ENCODE assay signal across 31 cellular contexts in the genomic region with DNA sequence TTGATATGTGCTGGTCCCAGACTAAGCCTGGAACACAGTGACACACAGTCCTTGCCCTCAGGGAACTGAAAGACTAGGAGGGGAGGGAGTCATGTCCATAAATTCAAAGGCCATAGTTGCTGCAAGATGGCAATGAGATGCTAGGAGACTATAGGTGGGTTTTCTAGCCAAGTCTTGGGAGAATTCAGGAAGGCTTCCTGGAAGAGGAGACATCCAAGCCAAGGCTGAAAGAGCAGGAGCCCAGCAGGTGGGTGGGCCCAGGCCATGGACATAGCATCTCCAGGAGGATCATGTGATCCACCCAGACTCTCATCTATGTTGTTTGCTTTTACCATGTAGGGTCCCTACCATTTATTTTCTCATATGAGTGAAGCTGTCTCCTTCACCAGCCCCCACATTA.
DNase-seq lines count a peak whose midpoint lies in the region; ATAC-seq, FAIRE-seq and TF ChIP-seq lines count a peak whose summit lies in the region.
"Had no signal": no experiment of that assay in that cellular context is flagged by ENCODE, and none has a peak within 500 bp of the region (broad histone marks: within the 10 kb centered on the region; RNA-seq: fewer than 3 reads in every experiment).

No MANE protein-coding gene starts in this region.

- DNase-seq in K562 (ENCODE audit: extremely low read depth in 1 of 4, low spot score in 3 of 4) (no peak), esophagus muscularis mucosa (ENCODE audit: extremely low spot score) (peak; percentile 79), suprapubic skin (ENCODE audit: low spot score in 2 of 2) (no peak), NCI-H524 treated with DMSO at 0.1 percent for 48 hours (lab: John Stamatoyannopoulos, UW) (no peak)
- DNase-seq: 8988T; ACHN; AML-193; BE2C; C1 segment of cervical spinal cord; Caco-2; Calu3; CD4-positive, alpha-beta memory T cell; CD4-positive, alpha-beta T cell; CD4-positive, CD25-positive, alpha-beta regulatory T cell; CD8-positive, alpha-beta memory T cell; CD8-positive, alpha-beta T cell; COR-L47; DMS 273 treated with DMSO at 0.1 percent for 48 hours; DMS153; DMS53; DMS79; DMS79 treated with DMSO at 0.1 percent for 48 hours; DND-41; EL had no signal

- in situ Hi-C loops in K562 (cut with MboI) = no loop called here

- TF ChIP-seq CTCF in K562 (IDR thresholded peaks at IDR 0.05 in 2 of 3, conservative IDR thresholded peaks at IDR 0.05 in 1 of 3; ENCODE audit: insufficient read depth in 2 of 3, low read depth in 1 of 3, low read length in 3 of 3) = no peak
- no peak for TF ChIP-seq CTCF in esophagus muscularis mucosa (IDR thresholded peaks at IDR 0.05)
- no peak for TF ChIP-seq CTCF in suprapubic skin (IDR thresholded peaks at IDR 0.05)

- POLR2A ChIA-PET in K562 (lab: Yijun Ruan, JAX) = interaction anchor here (0.6 to 0.7 kb wide), 2 partner anchors 31 to 121 kb away, joined by 3 to 4 read pairs; no protein-coding TSS in a partner anchor

- no peak overlapping the region for H3K9ac ChIP-seq in K562 (ENCODE audit: insufficient read depth in 1 of 2, low read depth in 2 of 2, low read length in 2 of 2)
- H3K9ac ChIP-seq: BLaER1; BLaER1 treated with 17β-estradiol and CSF1 and Interleukin-3, amounts not matched to agents 10 nM and 100 nM had no signal

- H3K27ac ChIP-seq in K562 (ENCODE audit: extremely low read depth, low read depth, low read length) (no peak overlapping the region), esophagus muscularis mucosa (replicated peaks in 1 of 4) (no peak overlapping the region), suprapubic skin (no peak overlapping the region)
- H3K27ac ChIP-seq: 22Rv1; A549; BLaER1; BLaER1 treated with 17β-estradiol and CSF1 and Interleukin-3, amounts not matched to agents 10 nM and 100 nM; C4-2B had no signal

- no peak for TF ChIP-seq EP300 in K562 (IDR thresholded peaks at IDR 0.05; ENCODE audit: low read length)
- no peak for TF ChIP-seq EP300 in esophagus muscularis mucosa (IDR thresholded peaks at IDR 0.05)
- TF ChIP-seq EP300 in suprapubic skin (IDR thresholded peaks at IDR 0.05) = no peak

- H3K4me2 ChIP-seq in K562 (ENCODE audit: insufficient read depth, low read length) = no peak overlapping the region
- H3K4me2 ChIP-seq: A549; BLaER1; BLaER1 treated with 17β-estradiol and CSF1 and Interleukin-3, amounts not matched to agents 10 nM and 100 nM had no signal

- no TSS peak for BruUV-seq in K562 (replicated peaks; lab: Mats Ljungman, UMichigan)

- TF ChIP-seq RAD21 in K562 (CRISPR knock-in tag; conservative IDR thresholded peaks at IDR 0.05 in 1 of 2, IDR thresholded peaks at IDR 0.05 in 1 of 2) = no peak

- H3K79me2 ChIP-seq in K562 (ENCODE audit: control insufficient read depth, insufficient read depth, low read length) = no peaks in the 10 kb centered on the region

- intact Hi-C loops in K562 (cut with micrococcal nuclease) = no loop called here
- intact Hi-C loops in esophagus muscularis mucosa (cut with DNase I) = no loop called here

- H3K9me3 ChIP-seq in K562 (replicated peaks; ENCODE audit: control insufficient read depth, insufficient read depth, low read depth, low read length) (no peaks in the 10 kb centered on the region), esophagus muscularis mucosa (no peaks in the 10 kb centered on the region), suprapubic skin (peaks cover 3% of the 10 kb centered on the region)
- H3K9me3 ChIP-seq: A549; BE2C; BLaER1; BLaER1 treated with 17β-estradiol and CSF1 and Interleukin-3, amounts not matched to agents 10 nM and 100 nM; Caco-2 had no signal

- FAIRE-seq in K562 (lab: Jason Lieb, UNC) = no peak
- FAIRE-seq: A204.1, A549, D721Med had no signal

- H3K4me1 ChIP-seq in K562 (replicated peaks in 1 of 2; ENCODE audit: control insufficient read depth in 2 of 2, insufficient read depth in 2 of 2, low read length in 2 of 2) (no peaks in the 10 kb centered on the region), esophagus muscularis mucosa (peaks cover 0 to 10% (median 7%) of the 10 kb centered on the region in 4 donors), suprapubic skin (no peaks in the 10 kb centered on the region)
- H3K4me1 ChIP-seq: A549; BLaER1; BLaER1 treated with 17β-estradiol and CSF1 and Interleukin-3, amounts not matched to agents 10 nM and 100 nM; Caco-2 had no signal

- H3K9me1 ChIP-seq in K562 (ENCODE audit: control insufficient read depth, insufficient read depth, low read length) = no peaks in the 10 kb centered on the region

- H3K4me3 ChIP-seq in K562 = no peak overlapping the region
- no peak overlapping the region for H3K4me3 ChIP-seq in esophagus muscularis mucosa
- H3K4me3 ChIP-seq in suprapubic skin = no peak overlapping the region
- H3K4me3 ChIP-seq: A549; BLaER1; BLaER1 treated with 17β-estradiol and CSF1 and Interleukin-3, amounts not matched to agents 10 nM and 100 nM had no signal

- H2AFZ ChIP-seq in K562 (ENCODE audit: low read depth, low read length) = no peak overlapping the region

- TF ChIP-seq POLR2A in K562 (conservative IDR thresholded peaks at IDR 0.05) (no peak), esophagus muscularis mucosa (IDR thresholded peaks at IDR 0.05; ENCODE audit: low read depth) (no peak), suprapubic skin (IDR thresholded peaks at IDR 0.05) (no peak)

- H4K20me1 ChIP-seq in K562 (replicated peaks; ENCODE audit: control insufficient read depth, insufficient read depth, low read length) = 0 out of 2 replicates have a peak, but pooled peaks cover 6% of the 10 kb centered on the region
- H4K20me1 ChIP-seq: BLaER1; BLaER1 treated with 17β-estradiol and CSF1 and Interleukin-3, amounts not matched to agents 10 nM and 100 nM had no signal

- no peaks in the 10 kb centered on the region for H3K36me3 ChIP-seq in K562 (ENCODE audit: control insufficient read depth, insufficient read depth, low read length)
- no peaks in the 10 kb centered on the region for H3K36me3 ChIP-seq in esophagus muscularis mucosa
- no peaks in the 10 kb centered on the region for H3K36me3 ChIP-seq in suprapubic skin
- H3K36me3 ChIP-seq: BE2C; BLaER1; BLaER1 treated with 17β-estradiol and CSF1 and Interleukin-3, amounts not matched to agents 10 nM and 100 nM had no signal

- H3K27me3 ChIP-seq in K562 (ENCODE audit: control insufficient read depth in 2 of 2, insufficient read depth in 2 of 2, low read length in 2 of 2) = peaks cover 6 to 27% of the 10 kb centered on the region in 2 experiments
- H3K27me3 ChIP-seq in esophagus muscularis mucosa = no peaks in the 10 kb centered on the region
- no peaks in the 10 kb centered on the region for H3K27me3 ChIP-seq in suprapubic skin
- H3K27me3 ChIP-seq: BE2C; BLaER1; BLaER1 treated with 17β-estradiol and CSF1 and Interleukin-3, amounts not matched to agents 10 nM and 100 nM had no signal

- CTCF ChIA-PET in K562 (lab: Yijun Ruan, JAX; ENCODE audit: low intra/inter-chr PET ratio) = no interaction called here

- no peak for ATAC-seq in K562
- ATAC-seq: A549; CD8-positive, alpha-beta T cell had no signal

TF ChIP-seq in K562, 482 proteins besides CTCF, POLR2A, EP300 and RAD21:
- TF ChIP-seq SRSF7 (optimal IDR thresholded peaks at IDR 0.05; ENCODE audit: low read depth, low read length) (no peak), ZNF239 (CRISPR knock-in tag; IDR thresholded peaks at IDR 0.05) (no peak), ZFP36 (IDR thresholded peaks at IDR 0.05; ENCODE audit: low read depth, low read length, partially characterized antibody) (peak; percentile 73)
